ENCODE assay signal across 18 cellular contexts in the genomic region with DNA sequence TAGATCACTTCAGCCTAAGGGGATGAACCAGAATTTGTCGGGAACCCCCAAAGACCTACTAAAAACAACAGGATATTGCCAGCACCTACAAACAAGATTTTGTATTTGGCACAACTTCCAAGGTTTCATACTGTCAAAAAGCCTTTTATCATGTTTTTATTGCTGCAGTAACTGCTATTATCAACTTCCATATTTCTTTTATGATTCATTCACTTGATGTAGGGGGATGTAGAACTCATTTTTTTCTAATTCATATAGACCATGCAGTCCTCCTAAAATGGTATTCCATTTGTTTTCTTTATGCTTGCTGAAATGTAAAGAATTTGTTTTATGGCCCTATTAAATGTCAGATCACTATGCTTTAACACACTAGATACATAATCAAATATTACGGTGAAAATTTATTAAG.
DNase-seq lines count a peak whose midpoint lies in the region; ATAC-seq and TF ChIP-seq lines count a peak whose summit lies in the region.
"Had no signal": no experiment of that assay in that cellular context is flagged by ENCODE, and none has a peak within 500 bp of the region (broad histone marks: within the 10 kb centered on the region; RNA-seq: fewer than 3 reads in every experiment).

No MANE protein-coding gene starts in this region.

- peak overlapping the region; percentile 32 to 76 (median 72) for H3K27ac Mint-ChIP-seq in nephron
- H3K27ac Mint-ChIP-seq: CD4-positive, CD25-positive, alpha-beta regulatory T cell; HFFc6 had no signal

- peak overlapping the region; percentile 30; the same call in 1 of the 2 replicates for H3K4me3 ChIP-seq in SK-N-MC
- H3K4me3 ChIP-seq: SJSA1 had no signal

- no peaks in the 10 kb centered on the region for H3K36me3 ChIP-seq in SK-N-MC (ENCODE audit: insufficient read depth, low read length)

- POLR2A ChIA-PET in HEK293T (lab: Yijun Ruan, JAX), result no interaction called here

- DNase-seq in EL, result peak; percentile 35
- DNase-seq in HEK293T (ENCODE audit: extremely low spot score), result no peak
- no peak for DNase-seq in SK-N-MC (ENCODE audit: low read depth, low spot score)
- no peak for DNase-seq in T1000 (lab: John Stamatoyannopoulos, UW)
- DNase-seq: CD4-positive, CD25-positive, alpha-beta regulatory T cell; DND-41; GDM1; HFFc6; NCI-H1092; NCI-H1436; NCI-H1930; NCI-H2171; NCI-H524 treated with DMSO at 0.1 percent for 48 hours had no signal

- CTCF ChIA-PET in HEK293T (lab: Yijun Ruan, JAX), result no interaction called here

- H3K36me3 Mint-ChIP-seq in nephron (ENCODE audit: low read depth), result peaks cover 3% of the 10 kb centered on the region
- H3K36me3 Mint-ChIP-seq: CD4-positive, CD25-positive, alpha-beta regulatory T cell had no signal

- no peak overlapping the region for H3K4me3 Mint-ChIP-seq in nephron
- H3K4me3 Mint-ChIP-seq: CD4-positive, CD25-positive, alpha-beta regulatory T cell; HFFc6 had no signal

- no peak for TF ChIP-seq CTCF in nephron (IDR thresholded peaks at IDR 0.05; ENCODE audit: unreplicated experiment in 3 of 3)

- ATAC-seq in HG02588 (IDR thresholded peaks at IDR 0.05; ENCODE audit: unreplicated experiment), result no peak
- ATAC-seq in GM21576 (IDR thresholded peaks at IDR 0.05; ENCODE audit: unreplicated experiment), result no peak
- ATAC-seq: Right ventricle myocardium inferior had no signal

- H3K27ac ChIP-seq in SK-N-MC, result 0 out of 2 replicates have a peak overlapping the region, but pooled peaks have one; percentile 0
- H3K27ac ChIP-seq: SJSA1 had no signal

- no peaks in the 10 kb centered on the region for H3K9me3 Mint-ChIP-seq in nephron
- H3K9me3 Mint-ChIP-seq: HFFc6 had no signal

- no peak overlapping the region for H3K9ac ChIP-seq in SK-N-MC (ENCODE audit: insufficient read length)

- peaks cover 32% of the 10 kb centered on the region for H3K4me1 Mint-ChIP-seq in nephron
- H3K4me1 Mint-ChIP-seq: CD4-positive, CD25-positive, alpha-beta regulatory T cell had no signal

- H3K9me3 ChIP-seq in SK-N-MC (ENCODE audit: low read depth, low read length), result no peaks in the 10 kb centered on the region
- H3K9me3 ChIP-seq: SJSA1 had no signal

- H3K27me3 Mint-ChIP-seq in nephron (ENCODE audit: low read depth), result no peaks in the 10 kb centered on the region
- H3K27me3 Mint-ChIP-seq: CD4-positive, CD25-positive, alpha-beta regulatory T cell had no signal

TF ChIP-seq in HEK293T, 16 proteins besides CTCF, POLR2A, EP300 and RAD21:
- TF ChIP-seq TARDBP (IDR thresholded peaks at IDR 0.05), result no peak
- peak; percentile 78 for TF ChIP-seq ZNF384 (IDR thresholded peaks at IDR 0.05)
- no peak for TF ChIP-seq L3MBTL2 (conservative IDR thresholded peaks at IDR 0.05)
- TF ChIP-seq SUZ12 (IDR thresholded peaks at IDR 0.05), result no peak
- no peak for TF ChIP-seq NFRKB (IDR thresholded peaks at IDR 0.05)
- TF ChIP-seq, protein P1, sequence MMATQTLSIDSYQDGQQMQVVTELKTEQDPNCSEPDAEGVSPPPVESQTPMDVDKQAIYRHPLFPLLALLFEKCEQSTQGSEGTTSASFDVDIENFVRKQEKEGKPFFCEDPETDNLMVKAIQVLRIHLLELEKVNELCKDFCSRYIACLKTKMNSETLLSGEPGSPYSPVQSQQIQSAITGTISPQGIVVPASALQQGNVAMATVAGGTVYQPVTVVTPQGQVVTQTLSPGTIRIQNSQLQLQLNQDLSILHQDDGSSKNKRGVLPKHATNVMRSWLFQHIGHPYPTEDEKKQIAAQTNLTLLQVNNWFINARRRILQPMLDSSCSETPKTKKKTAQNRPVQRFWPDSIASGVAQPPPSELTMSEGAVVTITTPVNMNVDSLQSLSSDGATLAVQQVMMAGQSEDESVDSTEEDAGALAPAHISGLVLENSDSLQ (IDR thresholded peaks at IDR 0.05), result peak; percentile 85
- 0 out of 2 replicates have a peak, but pooled peaks have one; percentile 45 for TF ChIP-seq FOXK2 (IDR thresholded peaks at IDR 0.05)
- TF ChIP-seq ELF4 (IDR thresholded peaks at IDR 0.05), result no peak
- TF ChIP-seq CTBP1 (IDR thresholded peaks at IDR 0.05; ENCODE audit: borderline replicate concordance), result peak; percentile 75
